Comparison of ENCODE assay signal across 12 cellular contexts in the genomic region with DNA sequence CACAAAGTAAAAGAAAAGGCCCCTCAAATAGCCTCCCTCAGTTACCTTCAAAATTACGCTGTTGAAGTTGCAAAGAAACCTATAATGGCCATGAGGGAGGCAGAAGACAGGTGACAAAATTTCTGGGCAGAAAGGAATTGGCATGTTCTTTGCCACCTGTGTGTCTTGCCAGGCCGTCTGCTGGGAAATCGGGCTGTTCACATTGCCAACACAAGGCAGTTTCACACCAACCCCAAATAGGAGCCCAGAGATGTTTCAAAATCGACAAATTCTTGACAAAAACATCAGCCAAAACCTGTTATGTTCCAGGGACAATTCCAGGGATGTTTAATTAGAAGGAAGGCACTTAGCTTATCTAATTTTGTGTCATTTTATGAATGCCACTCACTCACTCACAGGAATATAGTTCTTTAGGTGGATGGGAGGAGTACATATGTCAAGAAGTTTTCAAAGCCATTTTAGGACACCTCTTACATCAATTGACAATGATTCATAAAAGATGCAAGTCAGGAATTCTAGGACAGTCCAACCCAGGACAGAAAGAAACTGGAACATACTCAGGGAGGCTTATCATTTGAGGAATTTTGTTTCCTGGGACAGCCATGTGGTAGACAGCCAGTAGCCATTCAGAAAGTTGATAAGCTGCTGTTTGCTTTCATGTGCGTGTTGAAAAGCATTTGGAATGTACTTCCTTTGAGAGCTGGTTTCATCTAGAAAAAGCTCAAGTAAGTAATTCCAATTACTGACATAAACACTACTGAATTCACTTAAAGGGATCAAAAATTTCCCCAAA.
DNase-seq lines count a peak whose midpoint lies in the region; ATAC-seq and TF ChIP-seq lines count a peak whose summit lies in the region.
"Had no signal": no experiment of that assay in that cellular context is flagged by ENCODE, and none has a peak within 500 bp of the region (broad histone marks: within the 10 kb centered on the region; RNA-seq: fewer than 3 reads in every experiment).

No MANE protein-coding gene starts in this region.

- no peak overlapping the region for H2AFZ ChIP-seq in hepatocyte

- H3K36me3 ChIP-seq in body of pancreas (replicated peaks in 1 of 2; ENCODE audit: insufficient read depth in 1 of 2, low read depth in 2 of 2) (no peaks in the 10 kb centered on the region), hepatocyte (replicated peaks; ENCODE audit: insufficient read depth, low read depth) (no peaks in the 10 kb centered on the region)

- H4K20me1 ChIP-seq in hepatocyte (ENCODE audit: insufficient read depth, poor library complexity, severe bottlenecking), result no peaks in the 10 kb centered on the region

- intact Hi-C loops in body of pancreas (cut with DNase I) (no loop called here), sciatic nerve (cut with DNase I) (no loop called here)

- no peaks in the 10 kb centered on the region for H3K4me1 ChIP-seq in body of pancreas
- peaks cover 10% of the 10 kb centered on the region for H3K4me1 ChIP-seq in hepatocyte (ENCODE audit: insufficient read depth)
- H3K4me1 ChIP-seq: A549 had no signal

- H3K9me2 ChIP-seq in hepatocyte (replicated peaks; ENCODE audit: insufficient read depth), result no peaks in the 10 kb centered on the region

- TF ChIP-seq POLR2A in body of pancreas (IDR thresholded peaks at IDR 0.05), result no peak

- peak overlapping the region; percentile 1 for H3K4me2 ChIP-seq in hepatocyte
- H3K4me2 ChIP-seq: A549 had no signal

- no peaks in the 10 kb centered on the region for H3K79me2 ChIP-seq in hepatocyte

- peak; percentile 32 for DNase-seq in AG08395 (ENCODE audit: low spot score)
- DNase-seq in body of pancreas, result no peak
- DNase-seq in hepatocyte (ENCODE audit: low spot score), result no peak
- no peak for DNase-seq in sciatic nerve (ENCODE audit: low spot score)
- DNase-seq in activated effector memory CD4-positive, alpha-beta T cell treated with Interleukin-2 at 50 U/mL for 16 hours, result no peak
- DNase-seq in Ammon's horn (ENCODE audit: low spot score), result no peak
- DNase-seq: activated naive CD4-positive, alpha-beta T cell treated with Interleukin-2 at 50 U/mL for 16 hours; cerebellar nuclear complex; stimulated activated naive CD8-positive, alpha-beta T cell treated with anti-CD3 and anti-CD28 coated beads, Interleukin-15, amount 100 ng/mL, for 72 hours had no signal

- H3K9me3 ChIP-seq in body of pancreas (no peaks in the 10 kb centered on the region), hepatocyte (ENCODE audit: low read depth) (no peaks in the 10 kb centered on the region)

- 70 to 79% methylated on average over 5 of the region's 5 CpGs for WGBS in body of pancreas, 2 donors
- 72% methylated on average over 5 of the region's 5 CpGs for WGBS in hepatocyte (ENCODE audit: low lambda C conversion rate, missing lambda C conversion rate)

- H3K27ac ChIP-seq in body of pancreas (peak overlapping the region in 2 of 4 donors; percentile 2 to 35), hepatocyte (peak overlapping the region; percentile 78)
- H3K27ac ChIP-seq: A549 had no signal

- ATAC-seq in body of pancreas, result peak; percentile 45
- peak; percentile 79 for ATAC-seq in sciatic nerve
- no peak for ATAC-seq in GM21825 (IDR thresholded peaks at IDR 0.05; ENCODE audit: unreplicated experiment)
- no peak for ATAC-seq in HG03521 (IDR thresholded peaks at IDR 0.05; ENCODE audit: unreplicated experiment)
- ATAC-seq: A549; stimulated activated naive CD8-positive, alpha-beta T cell treated with anti-CD3 and anti-CD28 coated beads, Interleukin-15, amount 100 ng/mL, for 72 hours had no signal

- H3K4me3 ChIP-seq in body of pancreas (no peak overlapping the region), hepatocyte (no peak overlapping the region)
- H3K4me3 ChIP-seq: A549 had no signal

- no peaks in the 10 kb centered on the region for H3K27me3 ChIP-seq in body of pancreas
- no peaks in the 10 kb centered on the region for H3K27me3 ChIP-seq in hepatocyte

- no peak for TF ChIP-seq CTCF in body of pancreas (IDR thresholded peaks at IDR 0.05)
- TF ChIP-seq CTCF in hepatocyte (IDR thresholded peaks at IDR 0.05; ENCODE audit: poor library complexity), result no peak

Comparison
In these comparisons a context has a peak if more than half of its experiments do, and no peak if none do; other contexts are left out.
1. ATAC-seq: peak in body of pancreas (single experiment) and sciatic nerve (single experiment); none in GM21825 (single experiment) and HG03521 (single experiment).